Comparison of ENCODE assay signal across 8 cellular contexts in genomic region chr7:140517546-140518369, GRCh38. TPM values are rescaled to one million over a fixed set of nuclear protein-coding genes. Genes with fewer than 3 reads are reported as not detected.
DNase-seq lines count a peak whose midpoint lies in the region; ATAC-seq and TF ChIP-seq lines count a peak whose summit lies in the region.

No MANE protein-coding gene starts in this region.

- WGBS in lung, 2 donors: 54 to 60% methylated on average over 31 of the region's 31 CpGs

- no peaks in the 10 kb centered on the region for H3K36me3 ChIP-seq in lung (ENCODE audit: control insufficient read depth in 2 of 2, insufficient read depth in 2 of 2, low read length in 2 of 2)

- TF ChIP-seq CTCF in dorsolateral prefrontal cortex (IDR thresholded peaks at IDR 0.05 in 54 of 56, conservative IDR thresholded peaks at IDR 0.05 in 2 of 56; ENCODE audit: low read depth in 1 of 56, partially characterized antibody in 56 of 56) (peak; percentile 47 to 96 (median 90)), lung (IDR thresholded peaks at IDR 0.05; ENCODE audit: control extremely low read depth, extremely low read depth) (peak; percentile 88)

- H3K27ac ChIP-seq in dorsolateral prefrontal cortex: peak overlapping the region in 3 of 59 donors; percentile 19 to 51 (median 21)
- peak overlapping the region in 1 of 2 donors; percentile 7 for H3K27ac ChIP-seq in lung (ENCODE audit: low read depth in 1 of 2, low read length in 1 of 2)

- DNase-seq in DMS53 (lab: John Stamatoyannopoulos, UW) (peak; percentile 98), NCI-H748 treated with DMSO at 0.1 percent for 48 hours (lab: John Stamatoyannopoulos, UW) (peak; percentile 82), dorsolateral prefrontal cortex (peak; percentile 84 to 92 (median 89)), lung (ENCODE audit: low spot score) (peak; percentile 84)
- DNase-seq in activated CD4-positive, alpha-beta T cell treated with anti-CD3 and anti-CD28 coated beads, Interleukin-2, amount 50 U/mL, for 24 hours (ENCODE audit: low read depth in 1 of 2, low spot score in 1 of 2): peak; percentile 37 to 59
- peak; percentile 49 to 60 (median 54) for DNase-seq in stimulated activated CD4-positive, alpha-beta T cell treated with anti-CD3 and anti-CD28 coated beads, TNF-alpha, amount 100 ng/mL, for 48 hours (ENCODE audit: low read depth in 3 of 3)

- H3K4me1 ChIP-seq in lung (ENCODE audit: control insufficient read depth in 2 of 2, insufficient read depth in 2 of 2, low read length in 2 of 2): no peaks in the 10 kb centered on the region

- ATAC-seq in HG03354 (IDR thresholded peaks at IDR 0.05; ENCODE audit: poor library complexity, severe bottlenecking, unreplicated experiment): peak; percentile 54
- peak; percentile 91 for ATAC-seq in lung (ENCODE audit: insufficient read depth, low FRiP score)
- ATAC-seq in GM19463 (IDR thresholded peaks at IDR 0.05; ENCODE audit: unreplicated experiment): no peak

- no peaks in the 10 kb centered on the region for H3K27me3 ChIP-seq in dorsolateral prefrontal cortex
- no peaks in the 10 kb centered on the region for H3K27me3 ChIP-seq in lung (ENCODE audit: control insufficient read depth, insufficient read depth)

- H3K9me3 ChIP-seq in lung (ENCODE audit: control insufficient read depth in 2 of 2, insufficient read depth in 1 of 2, low read length in 1 of 2): no peaks in the 10 kb centered on the region

- intact Hi-C loops in dorsolateral prefrontal cortex (cut with DNase I): loop anchor here (1.0 to 5.0 kb wide), 2 partner anchors 136 to 495 kb away; partner anchors contain the start of gene MRPS33 (in 1 of the 2)

- H3K4me3 ChIP-seq in dorsolateral prefrontal cortex (no peak overlapping the region), lung (no peak overlapping the region)

RNA-seq across cellular contexts. Expression of gene MKRN1, which starts 38.5 kb away (rescaled TPM):
- total RNA-seq in dorsolateral prefrontal cortex (100 to 1,000 TPM in 31 of 120 experiments, 10 to 100 TPM in 89; 64.7 to 117 (median 91.9) TPM), lung (100 to 1,000 TPM in 1 of 2 donors, 10 to 100 TPM in 1; 76.7 to 104 TPM)
- 10 to 100 TPM; 46.9 to 47.3 TPM for polyA plus RNA-seq in lung

Comparison
In these comparisons a context has a peak if more than half of its experiments do, and no peak if none do; other contexts are left out.
1. DNase-seq: peak in every context shown above with its lines; median percentile 98 in DMS53; 89 in dorsolateral prefrontal cortex; 84 in lung; 82 in NCI-H748 treated with DMSO at 0.1 percent for 48 hours; 54 in stimulated activated CD4-positive, alpha-beta T cell treated with anti-CD3 and anti-CD28 coated beads, TNF-alpha, amount 100 ng/mL, for 48 hours; 48 in activated CD4-positive, alpha-beta T cell treated with anti-CD3 and anti-CD28 coated beads, Interleukin-2, amount 50 U/mL, for 24 hours.